In genomic region chr18:3704556-3705162, GRCh38 we compare ENCODE assay signal across 20 cellular contexts.
DNase-seq lines count a peak whose midpoint lies in the region; ATAC-seq, FAIRE-seq and TF ChIP-seq lines count a peak whose summit lies in the region.
"Had no signal": no experiment of that assay in that cellular context is flagged by ENCODE, and none has a peak within 500 bp of the region (broad histone marks: within the 10 kb centered on the region; RNA-seq: fewer than 3 reads in every experiment).

No MANE protein-coding gene starts in this region.

- H3K27me3 Mint-ChIP-seq in nephron (ENCODE audit: low read depth) (peaks cover 8% of the 10 kb centered on the region), neural progenitor cell (ENCODE audit: insufficient read depth, low read depth) (no peaks in the 10 kb centered on the region)
- peaks cover 18 to 47% (median 26%) of the 10 kb centered on the region in 5 donors for H3K27me3 Mint-ChIP-seq in naive thymus-derived CD8-positive, alpha-beta T cell

- H3K9ac ChIP-seq in K562 (ENCODE audit: insufficient read depth in 1 of 2, low read depth in 2 of 2, low read length in 2 of 2) = no peak overlapping the region
- no peak overlapping the region for H3K9ac ChIP-seq in neural progenitor cell
- H3K9ac ChIP-seq in mesenchymal stem cell (ENCODE audit: low read length) = no peak overlapping the region

- no peak overlapping the region for H3K4ac ChIP-seq in mesenchymal stem cell (ENCODE audit: low read depth in 1 of 2, low read length in 2 of 2)

- no peak for TF ChIP-seq RAD21 in K562 (CRISPR knock-in tag; conservative IDR thresholded peaks at IDR 0.05 in 1 of 2, IDR thresholded peaks at IDR 0.05 in 1 of 2)

- ATAC-seq in K562 = no peak
- no peak for ATAC-seq in naive thymus-derived CD8-positive, alpha-beta T cell
- ATAC-seq: activated T-cell treated with anti-CD3 and anti-CD28 coated beads, Interleukin-2, amount 50 U/mL, for 72 hours had no signal

- no peaks in the 10 kb centered on the region for H3K79me1 ChIP-seq in mesenchymal stem cell (replicated peaks; ENCODE audit: low read length, poor library complexity, severe bottlenecking)

- H4K20me1 ChIP-seq in K562 (replicated peaks; ENCODE audit: control insufficient read depth, insufficient read depth, low read length) (no peaks in the 10 kb centered on the region), neural progenitor cell (ENCODE audit: low read depth) (no peaks in the 10 kb centered on the region)

- CTCF ChIA-PET in K562 (lab: Yijun Ruan, JAX; ENCODE audit: low intra/inter-chr PET ratio) = interaction anchor here (0.6 to 3.1 kb wide), 4 partner anchors 50 to 294 kb away, joined by 3 to 24 read pairs (median 8); no protein-coding TSS in a partner anchor

- H2BK12ac ChIP-seq in mesenchymal stem cell (ENCODE audit: low read length in 2 of 2) = no peak overlapping the region

- no peak overlapping the region for H2BK120ac ChIP-seq in mesenchymal stem cell (ENCODE audit: low read depth, low read length)

- H3K27me3 ChIP-seq in K562 (ENCODE audit: control insufficient read depth in 2 of 2, insufficient read depth in 2 of 2, low read length in 2 of 2) (no peaks in the 10 kb centered on the region), neural progenitor cell (no peaks in the 10 kb centered on the region), mesenchymal stem cell (ENCODE audit: control insufficient read depth in 1 of 2, insufficient read depth in 1 of 2, low read length in 2 of 2) (peaks cover 0 to 2% of the 10 kb centered on the region in 2 experiments)
- H3K27me3 ChIP-seq: body of pancreas, heart left ventricle had no signal

- H3F3A ChIP-seq in neural progenitor cell (ENCODE audit: low read depth) = no peaks in the 10 kb centered on the region

- no peaks in the 10 kb centered on the region for H3K79me2 ChIP-seq in K562 (ENCODE audit: control insufficient read depth, insufficient read depth, low read length)
- no peaks in the 10 kb centered on the region for H3K79me2 ChIP-seq in neural progenitor cell (ENCODE audit: low read depth)

- H2BK5ac ChIP-seq in mesenchymal stem cell (ENCODE audit: low read depth, low read length, poor library complexity, severe bottlenecking) = no peak overlapping the region

- DNase-seq in DMS79 treated with DMSO at 0.1 percent for 48 hours (lab: John Stamatoyannopoulos, UW) (peak; percentile 36), DMS79 (lab: John Stamatoyannopoulos, UW) (no peak), NCI-H69 (lab: John Stamatoyannopoulos, UW) (peak; percentile 54), K562 (ENCODE audit: extremely low read depth in 1 of 4, low spot score in 3 of 4) (no peak), neural progenitor cell (ENCODE audit: low spot score) (no peak), mesenchymal stem cell (no peak)
- DNase-seq in naive thymus-derived CD8-positive, alpha-beta T cell = no peak
- DNase-seq: 8988T; activated CD4-positive, CD25-positive, alpha-beta regulatory T cell treated with anti-CD3 and anti-CD28 coated beads, Interleukin-2, amount 50 U/mL, for 72 hours; activated naive CD4-positive, alpha-beta T cell treated with anti-CD3 and anti-CD28 coated beads, Interleukin-2, amount 50 U/mL, for 16 hours; activated T-cell treated with anti-CD3 and anti-CD28 coated beads, Interleukin-2, amount 50 U/mL, for 72 hours; body of pancreas; heart left ventricle; IMR-90; MM.1S; NK-92 treated with Interleukin-12 subunit alpha and Interleukin-12 subunit beta, amount 100 ng/mL, for 24 hours had no signal

- H3K36me3 ChIP-seq in K562 (ENCODE audit: control insufficient read depth, insufficient read depth, low read length) = no peaks in the 10 kb centered on the region
- H3K36me3 ChIP-seq in neural progenitor cell = no peaks in the 10 kb centered on the region
- H3K36me3 ChIP-seq in mesenchymal stem cell (ENCODE audit: control insufficient read depth in 1 of 2, insufficient read depth in 2 of 2, low read depth in 1 of 2, low read length in 2 of 2) = no peaks in the 10 kb centered on the region
- H3K36me3 ChIP-seq: heart left ventricle had no signal

- H3K4me1 Mint-ChIP-seq in nephron (peaks cover 26% of the 10 kb centered on the region), neural progenitor cell (peaks cover 33% of the 10 kb centered on the region)
- peaks cover 2 to 6% (median 4%) of the 10 kb centered on the region in 4 donors for H3K4me1 Mint-ChIP-seq in naive thymus-derived CD8-positive, alpha-beta T cell

- H3K9me3 ChIP-seq in K562 (replicated peaks; ENCODE audit: control insufficient read depth, insufficient read depth, low read depth, low read length) (no peaks in the 10 kb centered on the region), neural progenitor cell (ENCODE audit: low read depth) (no peaks in the 10 kb centered on the region), mesenchymal stem cell (ENCODE audit: control insufficient read depth, low read length) (no peaks in the 10 kb centered on the region)
- H3K9me3 ChIP-seq: body of pancreas, heart left ventricle had no signal

- no peak overlapping the region for H2AFZ ChIP-seq in K562 (ENCODE audit: low read depth, low read length)
- H2AFZ ChIP-seq in neural progenitor cell (replicated peaks) = no peak overlapping the region
- H2AFZ ChIP-seq in mesenchymal stem cell (ENCODE audit: low read depth, low read length) = no peak overlapping the region

- H3K4me3 Mint-ChIP-seq in nephron (no peak overlapping the region), neural progenitor cell (no peak overlapping the region)
- H3K4me3 Mint-ChIP-seq in naive thymus-derived CD8-positive, alpha-beta T cell = no peak overlapping the region
- H3K4me3 Mint-ChIP-seq: activated T-cell treated with anti-CD3 and anti-CD28 coated beads, Interleukin-2, amount 50 U/mL, for 72 hours had no signal

- WGBS in K562 (ENCODE audit: insufficient coverage, low coverage, missing lambda C conversion rate) = 75% methylated on average over 1 of the region's 1 CpG
- WGBS in mesenchymal stem cell = no CpG with 5 or more reads among the region's 1 CpG

- no peak overlapping the region for H4K91ac ChIP-seq in mesenchymal stem cell (ENCODE audit: low read length)

- BruUV-seq in K562 (replicated peaks; lab: Mats Ljungman, UMichigan) = no TSS peak

- H3K27ac Mint-ChIP-seq in nephron (peak overlapping the region in 2 of 3 experiments; percentile 27 to 32), neural progenitor cell (no peak overlapping the region)
- H3K27ac Mint-ChIP-seq in naive thymus-derived CD8-positive, alpha-beta T cell = no peak overlapping the region
- H3K27ac Mint-ChIP-seq: activated T-cell treated with anti-CD3 and anti-CD28 coated beads, Interleukin-2, amount 50 U/mL, for 72 hours had no signal

- H4K8ac ChIP-seq in mesenchymal stem cell (ENCODE audit: low read length) = no peak overlapping the region

- FAIRE-seq in K562 (lab: Jason Lieb, UNC) = no peak
- FAIRE-seq: GM12878, GM19239 had no signal

- H3K27ac ChIP-seq in K562 (ENCODE audit: extremely low read depth, low read depth, low read length) (no peak overlapping the region), neural progenitor cell (no peak overlapping the region), mesenchymal stem cell (ENCODE audit: low read length, poor library complexity, severe bottlenecking) (no peak overlapping the region)
- H3K27ac ChIP-seq: body of pancreas, HL-60 had no signal

- no peak for TF ChIP-seq CTCF in K562 (IDR thresholded peaks at IDR 0.05 in 2 of 3, conservative IDR thresholded peaks at IDR 0.05 in 1 of 3; ENCODE audit: insufficient read depth in 2 of 3, low read depth in 1 of 3, low read length in 3 of 3)
- no peak for TF ChIP-seq CTCF in nephron (IDR thresholded peaks at IDR 0.05; ENCODE audit: unreplicated experiment in 3 of 3)
- TF ChIP-seq CTCF in neural progenitor cell (IDR thresholded peaks at IDR 0.05) = no peak

- no peak overlapping the region for H3K23ac ChIP-seq in mesenchymal stem cell (ENCODE audit: low read length in 2 of 2)

- no peak overlapping the region for H2BK15ac ChIP-seq in mesenchymal stem cell (ENCODE audit: low read depth, poor library complexity, severe bottlenecking)

- H3K9me3 Mint-ChIP-seq in nephron (no peaks in the 10 kb centered on the region), neural progenitor cell (no peaks in the 10 kb centered on the region)
- H3K9me3 Mint-ChIP-seq in naive thymus-derived CD8-positive, alpha-beta T cell = no peaks in the 10 kb centered on the region
- H3K9me3 Mint-ChIP-seq: activated T-cell treated with anti-CD3 and anti-CD28 coated beads, Interleukin-2, amount 50 U/mL, for 72 hours had no signal

- no peak for TF ChIP-seq POLR2A in K562 (conservative IDR thresholded peaks at IDR 0.05)

- H3K36me3 Mint-ChIP-seq in nephron (ENCODE audit: low read depth) (no peaks in the 10 kb centered on the region), neural progenitor cell (peaks cover 2% of the 10 kb centered on the region)
- H3K36me3 Mint-ChIP-seq in naive thymus-derived CD8-positive, alpha-beta T cell = peaks cover 0 to 4% (median 0%) of the 10 kb centered on the region in 3 donors

- POLR2A ChIA-PET in K562 (lab: Yijun Ruan, JAX) = interaction anchor here (2.4 to 3.1 kb wide), 2 partner anchors 12 to 67 kb away, joined by 10 to 12 read pairs; no protein-coding TSS in a partner anchor
- POLR2A ChIA-PET in naive thymus-derived CD8-positive, alpha-beta T cell (lab: Charles Lee) = no interaction called here

- intact Hi-C loops in K562 (cut with micrococcal nuclease) = no loop called here

- H3K4me3 ChIP-seq in K562 = no peak overlapping the region
- H3K4me3 ChIP-seq in neural progenitor cell = no peak overlapping the region
- no peak overlapping the region for H3K4me3 ChIP-seq in mesenchymal stem cell (ENCODE audit: insufficient read depth in 1 of 2, low read depth in 1 of 2, low read length in 2 of 2)
- H3K4me3 ChIP-seq: body of pancreas, GM12878, heart left ventricle had no signal

- H3K4me2 ChIP-seq in K562 (ENCODE audit: insufficient read depth, low read length) (no peak overlapping the region), neural progenitor cell (no peak overlapping the region), mesenchymal stem cell (ENCODE audit: low read length, poor library complexity, severe bottlenecking) (no peak overlapping the region)

- in situ Hi-C loops in K562 (cut with MboI) = no loop called here

- no peak overlapping the region for H2AK5ac ChIP-seq in mesenchymal stem cell (ENCODE audit: low read length, severe bottlenecking)

- H3K9me1 ChIP-seq in K562 (ENCODE audit: control insufficient read depth, insufficient read depth, low read length) = no peaks in the 10 kb centered on the region

- H3K18ac ChIP-seq in mesenchymal stem cell (ENCODE audit: low read depth in 1 of 2, low read length in 2 of 2) = no peak overlapping the region

- TF ChIP-seq EP300 in K562 (IDR thresholded peaks at IDR 0.05; ENCODE audit: low read length) = no peak

- H3K4me1 ChIP-seq in K562 (replicated peaks in 1 of 2; ENCODE audit: control insufficient read depth in 2 of 2, insufficient read depth in 2 of 2, low read length in 2 of 2) (peaks cover 23 to 44% of the 10 kb centered on the region in 2 experiments; a peak in 3 of 5 replicates), neural progenitor cell (no peaks in the 10 kb centered on the region), mesenchymal stem cell (ENCODE audit: control insufficient read depth, insufficient read depth, low read depth, low read length) (peaks cover 10% of the 10 kb centered on the region)
- H3K4me1 ChIP-seq: body of pancreas had no signal

- no peak overlapping the region for H3K14ac ChIP-seq in mesenchymal stem cell (ENCODE audit: low read length in 2 of 2)

Comparison
In these comparisons a context has a peak if more than half of its experiments do, and no peak if none do; other contexts are left out.
1. DNase-seq: peak in DMS79 treated with DMSO at 0.1 percent for 48 hours (single experiment) and NCI-H69 (single experiment); none in DMS79 (single experiment), K562 (0 of 4), neural progenitor cell (single experiment), naive thymus-derived CD8-positive, alpha-beta T cell (0 of 10) and mesenchymal stem cell (single experiment).
2. H3K27ac Mint-ChIP-seq: peak in nephron (2 of 3); none in neural progenitor cell (single experiment) and naive thymus-derived CD8-positive, alpha-beta T cell (0 of 10).